ENCODE assay signal across 17 cellular contexts in genomic region chr5:175181331-175181730, GRCh38.
"Had no signal": no experiment of that assay in that cellular context is flagged by ENCODE, and none has a peak within 500 bp of the region (broad histone marks: within the 10 kb centered on the region; RNA-seq: fewer than 3 reads in every experiment).

No MANE protein-coding gene starts in this region.

- H3K4me3 Mint-ChIP-seq: mesothelial cell of epicardium had no signal

- ATAC-seq: foreskin keratinocyte, gastrocnemius medialis, heart right ventricle, left cardiac atrium, left lung, left ventricle myocardium superior, lower lobe of right lung, mucosa of descending colon had no signal

- H3K9me3 Mint-ChIP-seq: mesothelial cell of epicardium had no signal

- H3K27ac Mint-ChIP-seq: mesothelial cell of epicardium had no signal

- H3K36me3 Mint-ChIP-seq: mesothelial cell of epicardium had no signal

- H3K4me1 Mint-ChIP-seq: mesothelial cell of epicardium had no signal

- DNase-seq: dermis blood vessel endothelial cell; dorsolateral prefrontal cortex; effector CD4-positive, alpha-beta T cell; effector memory CD4-positive, alpha-beta T cell; foreskin keratinocyte; gastrocnemius medialis; glutamatergic neuron; head of caudate nucleus; heart right ventricle; hippocampal formation; left cardiac atrium; left lung; left ventricle myocardium superior; lower lobe of right lung; mesenchymal stem cell; mucosa of descending colon had no signal
